In genomic region chr7:25906760-25907159, GRCh38 we compare ENCODE assay signal across 29 cellular contexts.
"Had no signal": no experiment of that assay in that cellular context is flagged by ENCODE, and none has a peak within 500 bp of the region (broad histone marks: within the 10 kb centered on the region; RNA-seq: fewer than 3 reads in every experiment).

No MANE protein-coding gene starts in this region.

- H2AFZ ChIP-seq: parathyroid adenoma had no signal

- H3K4me3 Mint-ChIP-seq: naive thymus-derived CD4-positive, alpha-beta T cell; natural killer cell; nephron; stimulated activated memory B cell treated with anti-CD40 and anti-IgM and Interleukin-4, amounts not matched to agents 10 μg/mL and 1 μg/mL and 100 μg/mL, for 72 hours; stimulated activated naive CD8-positive, alpha-beta T cell treated with anti-CD3 and anti-CD28 coated beads, Interleukin-15, amount 100 ng/mL, for 72 hours; type B pancreatic cell had no signal

- H3K4me3 ChIP-seq: ovary, psoas muscle, right lobe of liver, sigmoid colon, suprapubic skin, testis, tibial artery, transverse colon, upper lobe of right lung, uterus had no signal

- H3K4me1 ChIP-seq: parathyroid adenoma, psoas muscle, right lobe of liver, sigmoid colon, suprapubic skin, testis, tibial artery, transverse colon, upper lobe of right lung, uterus had no signal

- H3K36me3 ChIP-seq: neutrophil, ovary, right lobe of liver, sigmoid colon, suprapubic skin, tibial artery, transverse colon, upper lobe of right lung, uterus had no signal

- H3K27me3 ChIP-seq: ovary, right lobe of liver, sigmoid colon, suprapubic skin, testis, transverse colon, uterus had no signal

- ATAC-seq: naive thymus-derived CD4-positive, alpha-beta T cell; natural killer cell; psoas muscle; right cardiac atrium; right lobe of liver; stimulated activated memory B cell treated with anti-CD40 and anti-IgM and Interleukin-4, amounts not matched to agents 10 μg/mL and 1 μg/mL and 100 μg/mL, for 72 hours; stimulated activated naive CD8-positive, alpha-beta T cell treated with anti-CD3 and anti-CD28 coated beads, Interleukin-15, amount 100 ng/mL, for 72 hours; stimulated activated naive CD8-positive, alpha-beta T cell treated with anti-CD3 and anti-CD28 coated beads, Interleukin-15, Interleukin-2, amounts not matched to agents 100 U/mL and 50 U/mL, for 24 hours; upper lobe of right lung had no signal

- H3K27me3 Mint-ChIP-seq: stimulated activated naive CD8-positive, alpha-beta T cell treated with anti-CD3 and anti-CD28 coated beads, Interleukin-15, amount 100 ng/mL, for 72 hours had no signal

- H3K27ac Mint-ChIP-seq: naive thymus-derived CD4-positive, alpha-beta T cell; natural killer cell; nephron; progenitor cell of endocrine pancreas; stimulated activated memory B cell treated with anti-CD40 and anti-IgM and Interleukin-4, amounts not matched to agents 10 μg/mL and 1 μg/mL and 100 μg/mL, for 72 hours; stimulated activated naive CD8-positive, alpha-beta T cell treated with anti-CD3 and anti-CD28 coated beads, Interleukin-15, amount 100 ng/mL, for 72 hours; type B pancreatic cell had no signal

- H3K9me3 ChIP-seq: neutrophil, ovary, psoas muscle, right lobe of liver, sigmoid colon, suprapubic skin, testis, tibial artery, transverse colon, upper lobe of right lung, uterus had no signal

- H3K36me3 Mint-ChIP-seq: natural killer cell; stimulated activated memory B cell treated with anti-CD40 and anti-IgM and Interleukin-4, amounts not matched to agents 10 μg/mL and 1 μg/mL and 100 μg/mL, for 72 hours; type B pancreatic cell had no signal

- DNase-seq: naive thymus-derived CD4-positive, alpha-beta T cell; natural killer cell; nucleus accumbens; ovary; psoas muscle; right cardiac atrium; right lobe of liver; sigmoid colon; small intestine; stimulated activated CD4-positive, alpha-beta T cell treated with anti-CD3 and anti-CD28 coated beads, Interleukin-15, amount 100 ng/mL, for 24 hours; stimulated activated CD4-positive, alpha-beta T cell treated with anti-CD3 and anti-CD28 coated beads, Interleukin-4, amount 100 ng/mL, for 1 hour; stimulated activated CD4-positive, alpha-beta T cell treated with anti-CD3 and anti-CD28 coated beads, Interleukin-4, amount 100 ng/mL, for 4 hours; stimulated activated CD8-positive, alpha-beta memory T cell treated with anti-CD3 and anti-CD28 coated beads, Interleukin-4, amount 100 ng/mL, for 48 hours; stimulated activated naive CD4-positive, alpha-beta T cell; stimulated activated naive CD8-positive, alpha-beta T cell treated with anti-CD3 and anti-CD28 coated beads, Interleukin-15, amount 100 ng/mL, for 72 hours; stimulated activated naive CD8-positive, alpha-beta T cell treated with anti-CD3 and anti-CD28 coated beads, Interleukin-15, Interleukin-2, amounts not matched to agents 100 U/mL and 50 U/mL, for 24 hours; substantia nigra; testis; tibial artery; transverse colon; upper lobe of right lung; uterus had no signal

- H3K9me3 Mint-ChIP-seq: naive thymus-derived CD4-positive, alpha-beta T cell; natural killer cell; nephron; stimulated activated memory B cell treated with anti-CD40 and anti-IgM and Interleukin-4, amounts not matched to agents 10 μg/mL and 1 μg/mL and 100 μg/mL, for 72 hours; stimulated activated naive CD8-positive, alpha-beta T cell treated with anti-CD3 and anti-CD28 coated beads, Interleukin-15, amount 100 ng/mL, for 72 hours; type B pancreatic cell had no signal

- H3K79me2 ChIP-seq: parathyroid adenoma had no signal

- H3K9ac ChIP-seq: parathyroid adenoma had no signal

- H3K4me1 Mint-ChIP-seq: natural killer cell; stimulated activated memory B cell treated with anti-CD40 and anti-IgM and Interleukin-4, amounts not matched to agents 10 μg/mL and 1 μg/mL and 100 μg/mL, for 72 hours had no signal

- H3K27ac ChIP-seq: neutrophil, ovary, parathyroid adenoma, psoas muscle, right lobe of liver, sigmoid colon, suprapubic skin, testis, tibial artery, transverse colon, upper lobe of right lung, uterus had no signal
